In the genomic region with DNA sequence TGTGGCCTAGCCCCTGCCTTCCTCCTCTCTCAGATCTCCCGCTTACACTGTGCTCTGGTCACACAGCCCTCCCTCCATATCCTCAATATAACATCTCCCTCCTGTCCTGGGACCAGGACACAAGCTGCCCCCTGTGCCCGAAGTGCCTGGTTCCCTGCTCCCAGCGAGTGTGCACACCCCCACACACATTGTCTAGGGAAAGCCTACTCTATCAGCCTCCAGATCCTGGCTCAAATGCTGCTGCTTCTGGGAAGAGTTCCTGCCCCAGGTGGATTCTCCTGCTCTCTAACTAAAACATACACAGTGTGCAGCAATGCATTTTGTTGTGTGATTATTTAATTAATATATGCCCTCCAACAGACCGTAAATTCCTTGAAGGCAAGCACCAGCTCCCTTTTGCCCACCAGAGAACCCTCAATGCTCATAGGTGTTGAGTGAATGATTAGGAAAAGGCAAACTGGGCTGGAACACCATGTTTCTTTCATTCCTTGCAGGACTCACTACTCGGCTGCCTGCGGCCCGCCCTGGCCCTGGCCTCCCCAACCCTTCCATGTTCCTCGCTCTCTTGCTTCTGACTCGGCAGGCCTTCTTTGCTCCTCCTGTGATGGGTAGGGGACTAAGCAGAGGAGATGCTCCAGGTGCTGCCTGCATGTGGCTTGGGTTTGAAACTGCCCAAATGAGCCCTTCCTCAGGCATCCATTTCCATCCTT, we compare ENCODE assay signal across 20 cellular contexts.
DNase-seq lines count a peak whose midpoint lies in the region; ATAC-seq, FAIRE-seq and TF ChIP-seq lines count a peak whose summit lies in the region.
"Had no signal": no experiment of that assay in that cellular context is flagged by ENCODE, and none has a peak within 500 bp of the region (broad histone marks: within the 10 kb centered on the region; RNA-seq: fewer than 3 reads in every experiment).

No MANE protein-coding gene starts in this region.

- no TSS peak for BruUV-seq in K562 (replicated peaks; lab: Mats Ljungman, UMichigan)

- DNase-seq in heart left ventricle (no peak), left cardiac atrium (no peak), K562 (ENCODE audit: extremely low read depth in 1 of 4, low spot score in 3 of 4) (no peak), nephron progenitor cell (no peak), NCI-H526 treated with DMSO at 0.1 percent for 48 hours (lab: John Stamatoyannopoulos, UW) (no peak)
- no peak for DNase-seq in activated T-cell treated with anti-CD3 and anti-CD28 coated beads, Interleukin-2, amount 50 U/mL, for 72 hours
- DNase-seq: Caco-2; CD4-positive, alpha-beta memory T cell; GF-D8; HCEC 1CT; MG63; NCI-H1417; NCI-H1694 treated with DMSO at 0.1 percent for 48 hours; NCI-H2081 treated with DMSO at 0.1 percent for 48 hours; NCI-H2171 treated with DMSO at 0.1 percent for 48 hours; NCI-H524 treated with DMSO at 0.1 percent for 48 hours had no signal

- intact Hi-C loops in heart left ventricle (cut with DNase I) (loop anchor here in 4 of 10 donors (5.0 to 10.0 kb wide), 2 partner anchors 191 to 258 kb away; partner anchors contain the start of gene ZDHHC14 (in 3 of the 4)), left cardiac atrium (cut with DNase I) (no loop called here), K562 (cut with micrococcal nuclease) (no loop called here)

- no peak for FAIRE-seq in K562 (lab: Jason Lieb, UNC)

- H3K36me3 Mint-ChIP-seq in nephron progenitor cell (ENCODE audit: low read depth) = no peaks in the 10 kb centered on the region
- peaks cover 2% of the 10 kb centered on the region in 2 donors for H3K36me3 Mint-ChIP-seq in activated T-cell treated with anti-CD3 and anti-CD28 coated beads, Interleukin-2, amount 50 U/mL, for 72 hours (ENCODE audit: insufficient read depth in 2 of 2)

- TF ChIP-seq EP300 in K562 (IDR thresholded peaks at IDR 0.05; ENCODE audit: low read length) = no peak

- TF ChIP-seq POLR2A in heart left ventricle (IDR thresholded peaks at IDR 0.05) (no peak), K562 (conservative IDR thresholded peaks at IDR 0.05) (no peak)

- H3K9me3 ChIP-seq in heart left ventricle (peaks cover 0 to 15% (median 0%) of the 10 kb centered on the region in 12 donors), K562 (replicated peaks; ENCODE audit: control insufficient read depth, insufficient read depth, low read depth, low read length) (no peaks in the 10 kb centered on the region)
- H3K9me3 ChIP-seq: Caco-2, MG63, SJSA1 had no signal

- peak overlapping the region; percentile 23 for H3K27ac Mint-ChIP-seq in nephron progenitor cell
- H3K27ac Mint-ChIP-seq in activated T-cell treated with anti-CD3 and anti-CD28 coated beads, Interleukin-2, amount 50 U/mL, for 72 hours = no peak overlapping the region
- H3K27ac Mint-ChIP-seq: GM23338 had no signal

- H3K4me1 Mint-ChIP-seq in nephron progenitor cell = peaks cover 4% of the 10 kb centered on the region
- H3K4me1 Mint-ChIP-seq in activated T-cell treated with anti-CD3 and anti-CD28 coated beads, Interleukin-2, amount 50 U/mL, for 72 hours (ENCODE audit: low read depth) = peaks cover 6% of the 10 kb centered on the region

- H3K27me3 ChIP-seq in heart left ventricle (no peaks in the 10 kb centered on the region), K562 (ENCODE audit: control insufficient read depth in 2 of 2, insufficient read depth in 2 of 2, low read length in 2 of 2) (no peaks in the 10 kb centered on the region)
- H3K27me3 ChIP-seq: BLaER1, MG63, SJSA1 had no signal

- in situ Hi-C loops in K562 (cut with MboI) = no loop called here

- H3K9me1 ChIP-seq in K562 (ENCODE audit: control insufficient read depth, insufficient read depth, low read length) = no peaks in the 10 kb centered on the region

- H3K4me3 Mint-ChIP-seq in nephron progenitor cell = no peak overlapping the region
- no peak overlapping the region for H3K4me3 Mint-ChIP-seq in activated T-cell treated with anti-CD3 and anti-CD28 coated beads, Interleukin-2, amount 50 U/mL, for 72 hours
- H3K4me3 Mint-ChIP-seq: CD4-positive, alpha-beta memory T cell; GM23338 had no signal

- CTCF ChIA-PET in K562 (lab: Yijun Ruan, JAX; ENCODE audit: low intra/inter-chr PET ratio) = no interaction called here

- ATAC-seq in heart left ventricle (peak in 3 of 4 donors; percentile 21 to 31 (median 22)), left cardiac atrium (no peak), K562 (peak; percentile 31; the same call in 1 of the 3 replicates), HG03432 (IDR thresholded peaks at IDR 0.05; ENCODE audit: unreplicated experiment) (no peak)
- ATAC-seq in activated T-cell treated with anti-CD3 and anti-CD28 coated beads, Interleukin-2, amount 50 U/mL, for 72 hours (replicated peaks in 1 of 2) = no peak
- ATAC-seq: GM23338 had no signal

- POLR2A ChIA-PET in K562 (lab: Yijun Ruan, JAX) = interaction anchor here (1.6 kb wide), 1 partner anchor 21 kb away, joined by 5 read pairs; no protein-coding TSS in a partner anchor

- TF ChIP-seq CTCF in heart left ventricle (IDR thresholded peaks at IDR 0.05) (no peak), K562 (IDR thresholded peaks at IDR 0.05 in 2 of 3, conservative IDR thresholded peaks at IDR 0.05 in 1 of 3; ENCODE audit: insufficient read depth in 2 of 3, low read depth in 1 of 3, low read length in 3 of 3) (no peak), nephron progenitor cell (IDR thresholded peaks at IDR 0.05) (no peak)

- TF ChIP-seq RAD21 in K562 (CRISPR knock-in tag; conservative IDR thresholded peaks at IDR 0.05 in 1 of 2, IDR thresholded peaks at IDR 0.05 in 1 of 2) = no peak

- no peaks in the 10 kb centered on the region for H3K79me2 ChIP-seq in K562 (ENCODE audit: control insufficient read depth, insufficient read depth, low read length)

- 79 to 90% (median 89%) methylated on average over 9 of the region's 9 CpGs for WGBS in heart left ventricle, 4 donors
- 76% methylated on average over 9 of the region's 9 CpGs for WGBS in K562 (ENCODE audit: insufficient coverage, low coverage, missing lambda C conversion rate)

- H2AFZ ChIP-seq in K562 (ENCODE audit: low read depth, low read length) = no peak overlapping the region
- H2AFZ ChIP-seq: GM23338 had no signal

- no peaks in the 10 kb centered on the region for H3K27me3 Mint-ChIP-seq in nephron progenitor cell (ENCODE audit: low read depth, poor library complexity)
- H3K27me3 Mint-ChIP-seq in activated T-cell treated with anti-CD3 and anti-CD28 coated beads, Interleukin-2, amount 50 U/mL, for 72 hours (ENCODE audit: low read depth) = no peaks in the 10 kb centered on the region
- H3K27me3 Mint-ChIP-seq: CD4-positive, alpha-beta memory T cell had no signal

- no peak overlapping the region for H3K4me3 ChIP-seq in heart left ventricle
- no peak overlapping the region for H3K4me3 ChIP-seq in K562
- H3K4me3 ChIP-seq: BLaER1, GM23338, MG63, SJSA1 had no signal

- H3K27ac ChIP-seq in heart left ventricle (no peak overlapping the region), K562 (ENCODE audit: extremely low read depth, low read depth, low read length) (no peak overlapping the region)
- H3K27ac ChIP-seq: BLaER1, SJSA1 had no signal

- 0 out of 4 replicates have a peak overlapping the region, but pooled peaks of 1 of the 2 experiments have one; percentile 19 for H3K9ac ChIP-seq in K562 (ENCODE audit: insufficient read depth in 1 of 2, low read depth in 2 of 2, low read length in 2 of 2)
- H3K9ac ChIP-seq: BLaER1 had no signal

- H3K36me3 ChIP-seq in heart left ventricle (no peaks in the 10 kb centered on the region), K562 (ENCODE audit: control insufficient read depth, insufficient read depth, low read length) (no peaks in the 10 kb centered on the region)
- H3K36me3 ChIP-seq: BLaER1, MG63, SJSA1 had no signal

- peaks cover 21% of the 10 kb centered on the region for H3K9me3 Mint-ChIP-seq in nephron progenitor cell
- peaks cover 0 to 8% of the 10 kb centered on the region in 2 donors for H3K9me3 Mint-ChIP-seq in activated T-cell treated with anti-CD3 and anti-CD28 coated beads, Interleukin-2, amount 50 U/mL, for 72 hours
- H3K9me3 Mint-ChIP-seq: GM23338 had no signal

- H3K4me2 ChIP-seq in K562 (ENCODE audit: insufficient read depth, low read length) = no peak overlapping the region
- H3K4me2 ChIP-seq: BLaER1, GM23338 had no signal

- H4K20me1 ChIP-seq in K562 (replicated peaks; ENCODE audit: control insufficient read depth, insufficient read depth, low read length) = no peaks in the 10 kb centered on the region
- H4K20me1 ChIP-seq: BLaER1 had no signal

- H3K4me1 ChIP-seq in heart left ventricle (peaks cover 0 to 18% (median 8%) of the 10 kb centered on the region in 12 donors), K562 (replicated peaks in 1 of 2; ENCODE audit: control insufficient read depth in 2 of 2, insufficient read depth in 2 of 2, low read length in 2 of 2) (peaks cover 0 to 5% of the 10 kb centered on the region in 2 experiments; a peak in 3 of 5 replicates)

TF ChIP-seq in K562, 482 proteins besides CTCF, POLR2A, EP300 and RAD21:
- TF ChIP-seq ZNF696 (CRISPR knock-in tag; conservative IDR thresholded peaks at IDR 0.05) = no peak
- TF ChIP-seq ILF3 (IDR thresholded peaks at IDR 0.05; ENCODE audit: borderline replicate concordance) = no peak
- no peak for TF ChIP-seq SNIP1 (IDR thresholded peaks at IDR 0.05; ENCODE audit: low read depth)
- no peak for TF ChIP-seq CGGBP1 (CRISPR knock-in tag; IDR thresholded peaks at IDR 0.05)
- TF ChIP-seq LEF1 (IDR thresholded peaks at IDR 0.05) = no peak

Comparison
In these comparisons a context has a peak if more than half of its experiments do, and no peak if none do; other contexts are left out.
1. ATAC-seq: peak in heart left ventricle (3 of 4) and K562 (single experiment); none in left cardiac atrium (0 of 2), activated T-cell treated with anti-CD3 and anti-CD28 coated beads, Interleukin-2, amount 50 U/mL, for 72 hours (0 of 2) and HG03432 (single experiment).